ENCODE assay signal across 16 cellular contexts in the genomic region with DNA sequence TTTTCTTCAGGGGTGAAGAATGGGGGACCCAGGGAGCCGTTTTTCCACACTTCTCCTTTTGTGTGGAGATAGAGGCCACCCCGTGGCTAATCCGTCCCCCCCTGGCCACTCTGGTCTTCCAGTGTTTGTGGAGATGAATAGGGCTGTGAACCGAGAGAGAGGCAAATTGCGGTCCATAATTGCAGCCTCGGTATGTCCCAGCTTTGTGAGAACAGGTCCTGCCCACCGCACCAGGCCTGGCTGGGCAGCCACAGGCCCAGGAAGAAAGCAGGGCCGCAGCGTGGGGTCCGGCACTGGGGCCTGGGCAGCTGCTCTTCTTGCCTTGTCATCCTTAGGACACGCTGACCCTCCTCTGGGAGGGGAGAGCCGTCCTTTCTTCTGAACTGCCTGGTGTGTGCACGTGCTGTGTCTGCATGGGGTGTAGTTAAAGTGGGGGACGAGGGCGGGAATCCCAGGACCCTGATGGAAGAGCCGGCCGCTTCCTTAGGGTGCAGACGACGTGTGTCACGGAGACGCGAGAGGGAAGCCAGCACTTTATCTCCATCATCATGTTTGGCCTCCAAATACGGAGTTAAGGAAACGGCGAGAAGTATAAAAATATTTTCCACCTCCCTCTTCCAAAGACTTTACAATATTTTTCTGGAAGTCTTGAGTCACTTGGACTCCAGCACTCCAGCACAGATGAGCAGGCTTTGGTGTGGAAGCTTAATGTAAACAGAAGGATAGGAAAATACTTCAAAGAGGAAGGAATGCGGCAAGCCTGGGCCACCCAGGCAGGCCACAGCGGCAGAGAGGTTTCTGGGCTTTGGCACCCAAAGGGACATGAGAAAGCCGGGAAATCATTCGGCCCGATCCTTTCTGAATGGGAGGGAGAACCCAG.
DNase-seq lines count a peak whose midpoint lies in the region; TF ChIP-seq lines count a peak whose summit lies in the region.
"Had no signal": no experiment of that assay in that cellular context is flagged by ENCODE, and none has a peak within 500 bp of the region (broad histone marks: within the 10 kb centered on the region; RNA-seq: fewer than 3 reads in every experiment).

No MANE protein-coding gene starts in this region.

- H3K27ac ChIP-seq in substantia nigra (ENCODE audit: low read depth, low read length, poor library complexity, severe bottlenecking) = peak overlapping the region; percentile 81
- H3K27ac ChIP-seq: uterus had no signal

- in situ Hi-C loops in GM13976 (cut with MboI; ENCODE audit: low sequenced_read_pairs, unreplicated experiment) = no loop called here

- no peak for TF ChIP-seq CTCF in GM13976 (IDR thresholded peaks at IDR 0.05; ENCODE audit: borderline replicate concordance, control extremely low read depth, extremely low read depth, insufficient read depth, missing control alignments)

- DNase-seq in NCI-H748 (lab: John Stamatoyannopoulos, UW; ENCODE audit: unreplicated experiment) (peak; percentile 41), NCI-H748 treated with DMSO at 0.1 percent for 48 hours (lab: John Stamatoyannopoulos, UW) (no peak), astrocyte of the hippocampus (ENCODE audit: low read depth, low spot score) (peak; percentile 49), left kidney (ENCODE audit: low read depth, low spot score) (peak; percentile 41), substantia nigra (lab: John Stamatoyannopoulos, UW) (peak in 1 of 49 donors; percentile 64), GDM1 (lab: John Stamatoyannopoulos, UW) (no peak), GM13976 (ENCODE audit: low spot score) (no peak)
- DNase-seq in activated CD8-positive, alpha-beta memory T cell treated with anti-CD3 and anti-CD28 coated beads, Interleukin-2, amount 50 U/mL, for 4 hours = no peak
- DNase-seq: 8988T; activated effector memory CD4-positive, alpha-beta T cell treated with Interleukin-2 at 50 U/mL for 16 hours; effector CD8-positive, alpha-beta T cell; MM.1S; naive thymus-derived CD8-positive, alpha-beta T cell; NCI-H187; stimulated activated naive CD8-positive, alpha-beta T cell treated with anti-CD3 and anti-CD28 coated beads, Interleukin-15, Interleukin-2, amounts not matched to agents 100 U/mL and 50 U/mL, for 24 hours; uterus had no signal

Comparison
In these comparisons a context has a peak if more than half of its experiments do, and no peak if none do; other contexts are left out.
1. DNase-seq: peak in NCI-H748 (single experiment), astrocyte of the hippocampus (single experiment) and left kidney (single experiment); none in NCI-H748 treated with DMSO at 0.1 percent for 48 hours (single experiment), activated CD8-positive, alpha-beta memory T cell treated with anti-CD3 and anti-CD28 coated beads, Interleukin-2, amount 50 U/mL, for 4 hours (single experiment), GDM1 (single experiment) and GM13976 (single experiment).